Comparison of ENCODE assay signal across 10 cellular contexts in genomic region chr1:108057536-108057935, GRCh38.
DNase-seq lines count a peak whose midpoint lies in the region; ATAC-seq, FAIRE-seq and TF ChIP-seq lines count a peak whose summit lies in the region.
"Had no signal": no experiment of that assay in that cellular context is flagged by ENCODE, and none has a peak within 500 bp of the region (broad histone marks: within the 10 kb centered on the region; RNA-seq: fewer than 3 reads in every experiment).

No MANE protein-coding gene starts in this region.

- DNase-seq in SK-N-MC (ENCODE audit: low read depth, low spot score) (peak; percentile 39), left ventricle myocardium superior (peak; percentile 43), small intestine (peak; percentile 15), mesothelial cell of epicardium (ENCODE audit: low spot score in 2 of 2, unreplicated experiment in 2 of 2) (no peak)
- no peak for DNase-seq in activated CD8-positive, alpha-beta memory T cell treated with anti-CD3 and anti-CD28 coated beads, Interleukin-2, amount 50 U/mL, for 48 hours
- DNase-seq: activated T-cell treated with anti-CD3 and anti-CD28 coated beads, Interleukin-2, amount 50 U/mL, for 48 hours; GDM1 had no signal

- H3K27ac Mint-ChIP-seq in mesothelial cell of epicardium: no peak overlapping the region
- H3K27ac Mint-ChIP-seq: stimulated activated naive CD8-positive, alpha-beta T cell treated with anti-CD3 and anti-CD28 coated beads, Interleukin-15, Interleukin-2, amounts not matched to agents 100 ng/mL and 50 ng/mL, for 24 hours had no signal

- peaks cover 4% of the 10 kb centered on the region for H3K27me3 Mint-ChIP-seq in mesothelial cell of epicardium (ENCODE audit: low read depth)
- H3K27me3 Mint-ChIP-seq: stimulated activated naive CD8-positive, alpha-beta T cell treated with anti-CD3 and anti-CD28 coated beads, Interleukin-15, Interleukin-2, amounts not matched to agents 100 ng/mL and 50 ng/mL, for 24 hours had no signal

- H3K27me3 ChIP-seq in small intestine (ENCODE audit: control insufficient read depth in 2 of 2, insufficient read depth in 2 of 2, low read length in 2 of 2): no peaks in the 10 kb centered on the region

- no peak for TF ChIP-seq CTCF in mesothelial cell of epicardium (IDR thresholded peaks at IDR 0.05; ENCODE audit: unreplicated experiment)

- intact Hi-C loops in left ventricle myocardium superior (cut with micrococcal nuclease): no loop called here

- WGBS in small intestine, 3 donors: 68 to 83% (median 78%) methylated on average over 3 of the region's 3 CpGs

- H3K4me3 ChIP-seq in SK-N-MC (no peak overlapping the region), small intestine (ENCODE audit: low read depth in 1 of 2, low read length in 2 of 2) (no peak overlapping the region)

- peaks cover 2% of the 10 kb centered on the region for H3K9me3 ChIP-seq in KOPT-K1 (ENCODE audit: insufficient read depth, low read length, poor library complexity, severe bottlenecking)
- no peaks in the 10 kb centered on the region for H3K9me3 ChIP-seq in SK-N-MC (ENCODE audit: low read depth, low read length)
- no peaks in the 10 kb centered on the region for H3K9me3 ChIP-seq in small intestine (ENCODE audit: control insufficient read depth, low read depth)

- H3K4me3 Mint-ChIP-seq in mesothelial cell of epicardium: no peak overlapping the region
- H3K4me3 Mint-ChIP-seq: stimulated activated naive CD8-positive, alpha-beta T cell treated with anti-CD3 and anti-CD28 coated beads, Interleukin-15, Interleukin-2, amounts not matched to agents 100 ng/mL and 50 ng/mL, for 24 hours had no signal

- H3K4me1 ChIP-seq in small intestine (ENCODE audit: control insufficient read depth in 2 of 2, insufficient read depth in 1 of 2, low read depth in 1 of 2, low read length in 1 of 2): peaks cover 0 to 2% of the 10 kb centered on the region in 2 donors

- no peaks in the 10 kb centered on the region for H3K36me3 ChIP-seq in KOPT-K1 (ENCODE audit: insufficient read depth, low read length)
- H3K36me3 ChIP-seq in SK-N-MC (ENCODE audit: insufficient read depth, low read length): no peaks in the 10 kb centered on the region
- no peaks in the 10 kb centered on the region for H3K36me3 ChIP-seq in small intestine (ENCODE audit: control insufficient read depth in 2 of 2, insufficient read depth in 2 of 2, low read length in 2 of 2)

- no peak for FAIRE-seq in small intestine (lab: Jason Lieb, UNC)

- peaks cover 1% of the 10 kb centered on the region for H3K36me3 Mint-ChIP-seq in mesothelial cell of epicardium

- H3K4me1 Mint-ChIP-seq in mesothelial cell of epicardium: no peaks in the 10 kb centered on the region

- peaks cover 16% of the 10 kb centered on the region for H3K9me3 Mint-ChIP-seq in mesothelial cell of epicardium

- ATAC-seq in left ventricle myocardium superior (peak; percentile 59), HG02981 (IDR thresholded peaks at IDR 0.05; ENCODE audit: unreplicated experiment) (no peak)

- H3K27ac ChIP-seq in KOPT-K1 (ENCODE audit: low read depth, low read length, poor library complexity, severe bottlenecking) (peak overlapping the region; percentile 25), SK-N-MC (no peak overlapping the region), small intestine (ENCODE audit: low read depth in 1 of 2, low read length in 1 of 2) (no peak overlapping the region)

- no peak overlapping the region for H3K9ac ChIP-seq in SK-N-MC (ENCODE audit: insufficient read length)

Comparison
In these comparisons a context has a peak if more than half of its experiments do, and no peak if none do; other contexts are left out.
1. DNase-seq: peak in SK-N-MC (single experiment), left ventricle myocardium superior (single experiment) and small intestine (single experiment); none in activated CD8-positive, alpha-beta memory T cell treated with anti-CD3 and anti-CD28 coated beads, Interleukin-2, amount 50 U/mL, for 48 hours (single experiment) and mesothelial cell of epicardium (0 of 2).